8 cellular contexts compared by ENCODE assay signal in the genomic region with DNA sequence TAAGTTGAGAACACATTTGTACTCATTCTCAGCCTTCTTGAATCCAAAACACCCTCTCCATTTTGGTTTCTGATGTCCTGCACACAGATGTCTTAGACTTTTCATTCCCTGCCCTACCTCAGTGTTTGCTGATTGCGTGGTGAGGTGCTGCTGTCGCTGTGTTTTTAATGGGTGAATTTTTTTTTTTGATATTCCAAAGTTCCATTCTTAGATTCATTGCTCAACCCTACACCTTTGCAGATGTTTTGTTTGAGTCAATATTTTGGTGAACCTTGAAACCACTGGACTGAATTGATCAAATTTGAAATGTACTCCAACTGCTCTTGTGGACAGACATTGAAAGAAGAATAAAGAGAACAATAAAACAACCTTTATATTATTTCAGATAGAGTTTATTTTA.
"Had no signal": no experiment of that assay in that cellular context is flagged by ENCODE, and none has a peak within 500 bp of the region (broad histone marks: within the 10 kb centered on the region; RNA-seq: fewer than 3 reads in every experiment).

No MANE protein-coding gene starts in this region.

- FAIRE-seq: K562 had no signal

- H3K4me1 ChIP-seq: HAP-1 had no signal

- H3K27ac ChIP-seq: HL-60 had no signal

- H3K4me3 ChIP-seq: HAP-1, K562 had no signal

- DNase-seq: GOT3, H7, HFFc6, IMR-90 had no signal

- ATAC-seq: HCT116, K562 had no signal

- H3K9me3 ChIP-seq: HAP-1 had no signal

- H3K36me3 ChIP-seq: HAP-1 had no signal
